In the genomic region with DNA sequence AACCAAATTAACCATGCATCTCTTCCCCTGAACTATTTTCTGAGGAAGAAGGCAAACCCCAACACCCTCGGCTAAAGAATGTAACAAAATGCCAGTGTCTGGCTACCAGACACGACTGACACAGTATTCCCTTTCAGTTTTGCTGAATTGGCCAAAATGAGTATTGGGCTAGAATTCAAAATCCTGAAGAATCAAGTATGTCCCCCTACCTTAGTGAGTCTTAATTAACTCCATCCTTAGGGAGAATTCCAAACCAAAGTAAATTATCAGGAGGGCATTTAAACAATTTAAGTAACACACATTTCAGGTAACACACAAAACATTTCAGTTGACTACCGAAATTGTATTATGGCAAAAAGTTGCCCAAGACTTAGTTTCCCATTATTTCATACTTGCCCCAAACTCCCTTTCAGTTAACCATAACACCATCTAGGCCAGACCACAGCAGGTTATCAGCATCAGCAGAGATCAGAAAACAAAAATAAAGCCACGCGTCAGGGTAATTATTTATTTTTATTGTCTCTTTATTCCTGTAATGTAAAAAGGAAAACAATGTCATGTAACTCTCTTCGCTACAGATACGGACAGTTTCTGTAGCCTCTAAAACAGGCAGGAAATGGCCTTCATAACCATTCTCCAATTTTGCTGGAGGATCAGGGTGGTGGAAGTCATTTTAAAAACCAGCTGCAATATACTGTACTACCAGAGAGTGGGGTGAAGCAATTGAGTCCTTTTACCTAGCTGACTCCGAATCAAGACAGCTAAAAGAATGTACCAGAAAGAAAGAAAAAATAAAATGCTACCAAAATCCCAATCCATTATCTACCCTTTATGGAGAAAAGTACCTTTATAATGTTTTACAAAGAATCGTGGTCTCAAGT, we compare ENCODE assay signal across 8 cellular contexts. TPM values are rescaled to one million over a fixed set of nuclear protein-coding genes. Genes with fewer than 3 reads are reported as not detected.
DNase-seq lines count a peak whose midpoint lies in the region; ATAC-seq and TF ChIP-seq lines count a peak whose summit lies in the region.

No MANE protein-coding gene starts in this region.

- peaks cover 78% of the 10 kb centered on the region for H3K36me3 Mint-ChIP-seq in activated T-helper 2 cell treated with anti-CD3 and anti-CD28 coated beads, Interferon-gamma antibody, Interleukin-2, Interleukin-4, amounts not matched to agents 10 μg/mL and 5 μg/mL and 100 μg/mL, durations not matched to agents 14 hours and 24 hours and 36 hours (ENCODE audit: low read depth)
- H3K36me3 Mint-ChIP-seq in stimulated activated naive B cell treated with anti-CD40 and anti-IgM and Interleukin-4, amounts not matched to agents 10 μg/mL and 1 μg/mL and 100 μg/mL, for 72 hours = peaks cover 62 to 76% of the 10 kb centered on the region in 2 donors

- peak overlapping the region; percentile 96 for H3K4me3 Mint-ChIP-seq in activated T-helper 2 cell treated with anti-CD3 and anti-CD28 coated beads, Interferon-gamma antibody, Interleukin-2, Interleukin-4, amounts not matched to agents 10 μg/mL and 5 μg/mL and 100 μg/mL, durations not matched to agents 14 hours and 24 hours and 36 hours (ENCODE audit: low read depth)
- peak overlapping the region; percentile 97 to 100 for H3K4me3 Mint-ChIP-seq in stimulated activated naive B cell treated with anti-CD40 and anti-IgM and Interleukin-4, amounts not matched to agents 10 μg/mL and 1 μg/mL and 100 μg/mL, for 72 hours

- no peak for ATAC-seq in stimulated activated naive B cell treated with anti-CD40 and anti-IgM and Interleukin-4, amounts not matched to agents 10 μg/mL and 1 μg/mL and 100 μg/mL, for 72 hours (replicated peaks)
- no peak for ATAC-seq in GM18498 (IDR thresholded peaks at IDR 0.05; ENCODE audit: unreplicated experiment)

- H3K27ac Mint-ChIP-seq in activated T-helper 2 cell treated with anti-CD3 and anti-CD28 coated beads, Interferon-gamma antibody, Interleukin-2, Interleukin-4, amounts not matched to agents 10 μg/mL and 5 μg/mL and 100 μg/mL, durations not matched to agents 14 hours and 24 hours and 36 hours = peak overlapping the region; percentile 91
- H3K27ac Mint-ChIP-seq in stimulated activated naive B cell treated with anti-CD40 and anti-IgM and Interleukin-4, amounts not matched to agents 10 μg/mL and 1 μg/mL and 100 μg/mL, for 72 hours = peak overlapping the region; percentile 99

- 0 out of 2 replicates have a peak, but pooled peaks have one; percentile 15 for TF ChIP-seq CTCF in LNCaP clone FGC (IDR thresholded peaks at IDR 0.05; ENCODE audit: control insufficient read depth, extremely low read depth, insufficient read depth)

- H3K4me1 Mint-ChIP-seq in activated T-helper 2 cell treated with anti-CD3 and anti-CD28 coated beads, Interferon-gamma antibody, Interleukin-2, Interleukin-4, amounts not matched to agents 10 μg/mL and 5 μg/mL and 100 μg/mL, durations not matched to agents 14 hours and 24 hours and 36 hours (ENCODE audit: low read depth) = peaks cover 45% of the 10 kb centered on the region
- H3K4me1 Mint-ChIP-seq in stimulated activated naive B cell treated with anti-CD40 and anti-IgM and Interleukin-4, amounts not matched to agents 10 μg/mL and 1 μg/mL and 100 μg/mL, for 72 hours = peaks cover 39 to 57% of the 10 kb centered on the region in 2 donors

- H3K4me3 ChIP-seq in LNCaP clone FGC (ENCODE audit: low read depth, low read length) (peak overlapping the region; percentile 93), iPS-11a (ENCODE audit: low read depth, low read length) (peak overlapping the region; percentile 98)

- intact Hi-C loops in activated T-helper 2 cell treated with anti-CD3 and anti-CD28 coated beads, Interferon-gamma antibody, Interleukin-2, Interleukin-4, amounts not matched to agents 10 μg/mL and 5 μg/mL and 100 μg/mL, durations not matched to agents 14 hours and 24 hours and 36 hours (cut with micrococcal nuclease) = loop anchor here (1.0 to 10.0 kb wide), 6 partner anchors 69 to 1392 kb away; partner anchors contain the start of genes BFSP1, KIF16B, SEC23B and SNRPB2

- H3K9me3 Mint-ChIP-seq in activated T-helper 2 cell treated with anti-CD3 and anti-CD28 coated beads, Interferon-gamma antibody, Interleukin-2, Interleukin-4, amounts not matched to agents 10 μg/mL and 5 μg/mL and 100 μg/mL, durations not matched to agents 14 hours and 24 hours and 36 hours = no peaks in the 10 kb centered on the region
- H3K9me3 Mint-ChIP-seq in stimulated activated naive B cell treated with anti-CD40 and anti-IgM and Interleukin-4, amounts not matched to agents 10 μg/mL and 1 μg/mL and 100 μg/mL, for 72 hours = peaks cover 0 to 2% of the 10 kb centered on the region in 2 donors

- DNase-seq in DMS53 (lab: John Stamatoyannopoulos, UW) = peak; percentile 34
- no peak for DNase-seq in DMS53 treated with DMSO at 0.1 percent for 48 hours (lab: John Stamatoyannopoulos, UW; ENCODE audit: unreplicated experiment)
- no peak for DNase-seq in LNCaP clone FGC (ENCODE audit: low read depth)
- DNase-seq in activated T-helper 2 cell treated with anti-CD3 and anti-CD28 coated beads, Interferon-gamma antibody, Interleukin-2, Interleukin-4, amounts not matched to agents 10 μg/mL and 5 μg/mL and 100 μg/mL, durations not matched to agents 14 hours and 24 hours and 36 hours (ENCODE audit: low spot score) = no peak
- DNase-seq in stimulated activated naive B cell treated with anti-CD40 and anti-IgM and Interleukin-4, amounts not matched to agents 10 μg/mL and 1 μg/mL and 100 μg/mL, for 72 hours = no peak
- no peak for DNase-seq in NCI-H1930 (lab: John Stamatoyannopoulos, UW)

- H3K27me3 Mint-ChIP-seq in activated T-helper 2 cell treated with anti-CD3 and anti-CD28 coated beads, Interferon-gamma antibody, Interleukin-2, Interleukin-4, amounts not matched to agents 10 μg/mL and 5 μg/mL and 100 μg/mL, durations not matched to agents 14 hours and 24 hours and 36 hours (ENCODE audit: low read depth) = no peaks in the 10 kb centered on the region
- H3K27me3 Mint-ChIP-seq in stimulated activated naive B cell treated with anti-CD40 and anti-IgM and Interleukin-4, amounts not matched to agents 10 μg/mL and 1 μg/mL and 100 μg/mL, for 72 hours = no peaks in the 10 kb centered on the region

RNA-seq across cellular contexts. Expression of gene SNX5, which starts 1.9 kb away (rescaled TPM):
- total RNA-seq in activated T-helper 2 cell treated with anti-CD3 and anti-CD28 coated beads, Interferon-gamma antibody, Interleukin-2, Interleukin-4, amounts not matched to agents 10 μg/mL and 5 μg/mL and 100 μg/mL, durations not matched to agents 14 hours and 24 hours and 36 hours = 225 and 231 TPM in 2 replicates

RNA-seq across cellular contexts. Expression of gene MGME1, which starts 2.1 kb away (rescaled TPM):
- 30.0 and 33.0 TPM in 2 replicates for total RNA-seq in activated T-helper 2 cell treated with anti-CD3 and anti-CD28 coated beads, Interferon-gamma antibody, Interleukin-2, Interleukin-4, amounts not matched to agents 10 μg/mL and 5 μg/mL and 100 μg/mL, durations not matched to agents 14 hours and 24 hours and 36 hours
